ENCODE assay signal across 18 cellular contexts in the genomic region with DNA sequence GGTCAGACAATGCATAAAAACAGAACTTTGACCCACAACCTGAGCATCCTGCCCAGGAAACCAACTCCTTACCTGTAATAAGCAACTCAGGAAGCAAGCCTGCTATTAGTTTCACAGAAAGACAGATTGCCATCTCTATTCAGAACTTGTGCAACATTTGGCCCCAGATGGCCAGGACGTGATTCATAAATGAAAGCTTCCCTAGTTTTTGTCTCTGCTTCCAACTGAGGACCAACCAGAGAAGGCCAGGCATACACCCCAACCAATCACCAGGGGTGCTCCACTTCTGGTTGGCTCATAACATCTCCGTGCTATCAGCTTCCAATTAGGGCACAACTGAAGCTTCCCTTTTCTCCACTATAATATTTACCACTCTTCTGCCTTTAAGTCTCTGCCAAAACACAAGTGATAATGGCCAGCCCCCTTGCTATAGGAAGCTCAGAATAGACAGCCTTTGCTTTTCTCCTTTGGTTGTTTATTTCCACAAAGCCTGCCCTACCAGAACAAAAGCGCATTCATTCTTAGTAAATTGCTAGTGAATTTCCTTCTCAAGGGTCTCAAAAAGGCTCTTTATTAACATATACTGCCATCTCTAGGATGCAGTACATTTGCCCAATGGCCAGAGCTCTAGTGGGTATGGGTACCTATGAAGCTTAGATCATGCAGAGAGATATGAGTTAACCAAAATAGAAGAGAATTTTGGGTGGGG.
A peak's percentile ranks its signal among the peaks of the same experiment; 100 is the strongest.
DNase-seq lines count a peak whose midpoint lies in the region; ATAC-seq lines count a peak whose summit lies in the region.
"Had no signal": no experiment of that assay in that cellular context is flagged by ENCODE, and none has a peak within 500 bp of the region (broad histone marks: within the 10 kb centered on the region; RNA-seq: fewer than 3 reads in every experiment).

No MANE protein-coding gene starts in this region.

- no peaks in the 10 kb centered on the region for H3K36me3 ChIP-seq in MG63
- H3K36me3 ChIP-seq: prostate gland, spleen, tibial nerve had no signal

- peak overlapping the region; percentile 33 for H3K27ac ChIP-seq in cingulate gyrus (ENCODE audit: low read depth, low read length)
- H3K27ac ChIP-seq: prostate gland, spleen had no signal

- intact Hi-C loops in left cardiac atrium (cut with DNase I): loop anchor here in 1 of 2 donors (5.0 kb wide), 1 partner anchor 348 kb away; no protein-coding TSS in a partner anchor

- peaks cover 3% of the 10 kb centered on the region; the same call in 1 of the 2 replicates for H3K27me3 ChIP-seq in MG63
- H3K27me3 ChIP-seq: spleen, tibial nerve had no signal

- ATAC-seq in HG03108 (IDR thresholded peaks at IDR 0.05; ENCODE audit: unreplicated experiment) (no peak), HG03432 (IDR thresholded peaks at IDR 0.05; ENCODE audit: unreplicated experiment) (no peak), GM21390 (IDR thresholded peaks at IDR 0.05; ENCODE audit: unreplicated experiment) (no peak), left cardiac atrium (no peak)
- ATAC-seq: Panc1 had no signal

- peak; percentile 43 for DNase-seq in ELR (ENCODE audit: low read depth)
- DNase-seq in MG63: peak; percentile 36
- peak; percentile 36 for DNase-seq in midbrain (lab: John Stamatoyannopoulos, UW)
- DNase-seq in left cardiac atrium: no peak
- DNase-seq: activated naive CD4-positive, alpha-beta T cell treated with anti-CD3 and anti-CD28 coated beads for 36 hours; cortex of kidney; DMS153; Kasumi-1; NCI-H2029 treated with DMSO at 0.1 percent for 48 hours; NCI-H774; spleen had no signal

- H3K9me3 ChIP-seq in MG63: no peaks in the 10 kb centered on the region
- H3K9me3 ChIP-seq: prostate gland, spleen, tibial nerve had no signal

- no peak overlapping the region for H3K4me3 ChIP-seq in MG63
- H3K4me3 ChIP-seq: prostate gland, spleen, tibial nerve had no signal
